In genomic region chr9:119368681-119369581, GRCh38 we compare ENCODE assay signal across 8 cellular contexts. TPM values are rescaled to one million over a fixed set of nuclear protein-coding genes. Genes with fewer than 3 reads are reported as not detected.
DNase-seq lines count a peak whose midpoint lies in the region; ATAC-seq and TF ChIP-seq lines count a peak whose summit lies in the region.

BRINP1 (minus strand) TSS chr9:119369435; CDS start chr9:119313355, 56,080 bp downstream.

- H3K4me1 ChIP-seq in left lung (peaks cover 0 to 6% of the 10 kb centered on the region in 2 donors), transverse colon (peaks cover 0 to 10% (median 4%) of the 10 kb centered on the region in 4 donors)

- H3K27me3 ChIP-seq in left lung (peaks cover 26 to 56% of the 10 kb centered on the region in 2 donors), transverse colon (peaks cover 55% of the 10 kb centered on the region)

- no peak for TF ChIP-seq EP300 in transverse colon (IDR thresholded peaks at IDR 0.05; ENCODE audit: low read depth)

- H3K36me3 ChIP-seq in left lung, result no peaks in the 10 kb centered on the region
- no peaks in the 10 kb centered on the region for H3K36me3 ChIP-seq in transverse colon

- ATAC-seq in left lung, result peak; percentile 76
- no peak for ATAC-seq in GM18868 (IDR thresholded peaks at IDR 0.05; ENCODE audit: unreplicated experiment)
- ATAC-seq in HG02884 (IDR thresholded peaks at IDR 0.05; ENCODE audit: unreplicated experiment), result no peak

- in situ Hi-C loops in transverse colon (cut with MboI; ENCODE audit: low pct_ligation_motif_present in 1 of 4, low pct_unique_long_range_greater_than_20kb in 1 of 4, low sequenced_read_pairs in 3 of 4) (loop anchor here in 1 of 4 donors (25.0 kb wide), 1 partner anchor 1907 kb away; no protein-coding TSS in a partner anchor), KBM-7 (cut with MboI; ENCODE audit: low pct_unique_long_range_greater_than_20kb, low sequenced_read_pairs) (no loop called here)

- intact Hi-C loops in left lung (cut with DNase I), result no loop called here
- intact Hi-C loops in transverse colon (cut with DNase I; ENCODE audit: low total_unique reads), result no loop called here

- no peaks in the 10 kb centered on the region for H3K9me3 ChIP-seq in left lung
- H3K9me3 ChIP-seq in transverse colon, result no peaks in the 10 kb centered on the region

- H3K4me3 ChIP-seq in left lung (peak within 1 kb of the TSS; percentile 14 to 20), transverse colon (peak within 1 kb of the TSS in 3 of 4 donors; percentile 9 to 41 (median 28))

- H3K27ac ChIP-seq in cingulate gyrus (ENCODE audit: low read depth, low read length), result peak within 1 kb of the TSS; percentile 77
- H3K27ac ChIP-seq in left lung, result no peak within 1 kb of the TSS
- no peak within 1 kb of the TSS for H3K27ac ChIP-seq in transverse colon

- TF ChIP-seq POLR2A in transverse colon (IDR thresholded peaks at IDR 0.05), result no peak

- WGBS in transverse colon (ENCODE audit: low coverage in 1 of 2), 2 donors, result 13% methylated on average over 84 of the region's 91 CpGs; no CpG with 5 or more reads in 1 of the 2 donors

- peak; percentile 17 for DNase-seq in AG08396 (ENCODE audit: low spot score)
- peak; percentile 73 for DNase-seq in NCI-H2029 (lab: John Stamatoyannopoulos, UW)
- DNase-seq in left lung, result peak; percentile 36 to 76
- DNase-seq in transverse colon, result no peak
- no peak for DNase-seq in KBM-7

- TF ChIP-seq CTCF in left lung (IDR thresholded peaks at IDR 0.05) (no peak), transverse colon (IDR thresholded peaks at IDR 0.05) (no peak)

RNA-seq across cellular contexts. Expression of gene BRINP1, which starts in this region (rescaled TPM):
- total RNA-seq in left lung, result under 1 TPM; 0.42 to 0.70 TPM
- total RNA-seq in transverse colon, result under 1 TPM in 1 of 4 donors, not detected in 3; 0.27 TPM

Comparison
In these comparisons a context has a peak if more than half of its experiments do, and no peak if none do; other contexts are left out.
1. Peak in DNase-seq, ATAC-seq and H3K4me3 ChIP-seq in left lung; RNA of the gene not detected or under 1 TPM.
2. DNase-seq: peak in AG08396 (single experiment) and NCI-H2029 (single experiment); none in transverse colon (single experiment) and KBM-7 (single experiment).